21 cellular contexts compared by ENCODE assay signal in genomic region chr14:52936437-52936836, GRCh38. TPM values are rescaled to one million over a fixed set of nuclear protein-coding genes. Genes with fewer than 3 reads are reported as not detected.
DNase-seq lines count a peak whose midpoint lies in the region; ATAC-seq and TF ChIP-seq lines count a peak whose summit lies in the region.
"Had no signal": no experiment of that assay in that cellular context is flagged by ENCODE, and none has a peak within 500 bp of the region (broad histone marks: within the 10 kb centered on the region; RNA-seq: fewer than 3 reads in every experiment).

No MANE protein-coding gene starts in this region.

- H3K4me3 Mint-ChIP-seq in GM23338 = no peak overlapping the region
- H3K4me3 Mint-ChIP-seq: H9 had no signal

- intact Hi-C loops in stomach (cut with DNase I; ENCODE audit: low total_unique reads) = no loop called here
- intact Hi-C loops in adrenal gland (cut with DNase I) = no loop called here

- H3K36me3 Mint-ChIP-seq in GM23338 (ENCODE audit: low read depth) = no peaks in the 10 kb centered on the region

- no peaks in the 10 kb centered on the region for H3K27me3 Mint-ChIP-seq in GM23338 (ENCODE audit: insufficient read depth, low read depth, poor library complexity)

- no peak for TF ChIP-seq POLR2A in stomach (IDR thresholded peaks at IDR 0.05)
- TF ChIP-seq POLR2A in adrenal gland (IDR thresholded peaks at IDR 0.05) = no peak

- H3K4me3 ChIP-seq in GM23338 (no peak overlapping the region), skeletal muscle satellite cell (ENCODE audit: low read length) (no peak overlapping the region), stomach (no peak overlapping the region), adrenal gland (no peak overlapping the region)
- H3K4me3 ChIP-seq: A549, K562, PC-9, SJSA1 had no signal

- TF ChIP-seq EP300 in stomach (IDR thresholded peaks at IDR 0.05) = no peak

- no peaks in the 10 kb centered on the region for H3K36me3 ChIP-seq in GM23338 (ENCODE audit: insufficient read depth)
- peaks cover 16% of the 10 kb centered on the region for H3K36me3 ChIP-seq in skeletal muscle satellite cell (ENCODE audit: insufficient read depth, low read length)
- H3K36me3 ChIP-seq in stomach = no peaks in the 10 kb centered on the region
- no peaks in the 10 kb centered on the region for H3K36me3 ChIP-seq in adrenal gland (replicated peaks in 1 of 2)

- H3K27ac Mint-ChIP-seq in GM23338 = 0 out of 2 replicates have a peak overlapping the region, but pooled peaks have one; percentile 1
- H3K27ac Mint-ChIP-seq: H9 had no signal

- no peak for TF ChIP-seq CTCF in GM23338 (conservative IDR thresholded peaks at IDR 0.05; ENCODE audit: low read depth in 2 of 2)
- no peak for TF ChIP-seq CTCF in stomach (IDR thresholded peaks at IDR 0.05)
- TF ChIP-seq CTCF in adrenal gland (IDR thresholded peaks at IDR 0.05) = no peak

- H2AFZ ChIP-seq in GM23338 = no peak overlapping the region
- H2AFZ ChIP-seq: PC-9 had no signal

- H3K9me3 ChIP-seq in skeletal muscle satellite cell (replicated peaks; ENCODE audit: low read length) (no peaks in the 10 kb centered on the region), stomach (no peaks in the 10 kb centered on the region), adrenal gland (replicated peaks in 1 of 3) (no peaks in the 10 kb centered on the region)
- H3K9me3 ChIP-seq: A549, SJSA1 had no signal

- no peak overlapping the region for H3K9ac ChIP-seq in skeletal muscle satellite cell (ENCODE audit: low read depth, low read length)

- peaks cover 100% of the 10 kb centered on the region for H3K79me2 ChIP-seq in GM23338 (replicated peaks; ENCODE audit: insufficient read depth)

- peaks cover 39% of the 10 kb centered on the region for H3K4me1 Mint-ChIP-seq in GM23338

- DNase-seq in GM23338 (ENCODE audit: low spot score) (no peak), NCI-H82 treated with DMSO at 0.1 percent for 48 hours (lab: John Stamatoyannopoulos, UW; ENCODE audit: unreplicated experiment) (peak; percentile 63), left lobe of liver (ENCODE audit: low spot score) (no peak), stomach (no peak), NCI-H1105 treated with DMSO at 0.1 percent for 48 hours (lab: John Stamatoyannopoulos, UW) (no peak), T1000 (lab: John Stamatoyannopoulos, UW) (no peak), adrenal gland (no peak)
- DNase-seq: C1 segment of cervical spinal cord, EL, H9, MV-4-11, NCI-H1436, NCI-H2029 treated with DMSO at 0.1 percent for 48 hours, NCI-H510A, NCI-H774, PC-9 had no signal

- H3K27ac ChIP-seq in GM23338 (ENCODE audit: low read depth) = no peak overlapping the region
- H3K27ac ChIP-seq in stomach = peak overlapping the region in 1 of 5 donors; percentile 9
- no peak overlapping the region for H3K27ac ChIP-seq in adrenal gland
- H3K27ac ChIP-seq: A549, HL-60, PC-9, SJSA1 had no signal

- WGBS in stomach, 5 donors = 81 to 96% (median 88%) methylated on average over 1 of the region's 1 CpG
- 90 to 96% (median 93%) methylated on average over 1 of the region's 1 CpG for WGBS in adrenal gland, 4 donors

- no peaks in the 10 kb centered on the region for H3K9me2 ChIP-seq in GM23338 (ENCODE audit: insufficient read depth)

- no peaks in the 10 kb centered on the region for H3F3A ChIP-seq in GM23338 (replicated peaks; ENCODE audit: low read depth)

- H3K9me3 Mint-ChIP-seq in GM23338 = no peaks in the 10 kb centered on the region
- H3K9me3 Mint-ChIP-seq: H9 had no signal

- H4K20me1 ChIP-seq in GM23338 (replicated peaks; ENCODE audit: insufficient read depth) = peaks cover 8% of the 10 kb centered on the region

- peak; percentile 70 for ATAC-seq in GM23338
- peak; percentile 5 for ATAC-seq in left lobe of liver
- ATAC-seq: K562 had no signal

- H3K27me3 ChIP-seq in GM23338 (ENCODE audit: insufficient read depth) (no peaks in the 10 kb centered on the region), skeletal muscle satellite cell (ENCODE audit: control insufficient read depth, insufficient read depth, low read length) (no peaks in the 10 kb centered on the region), stomach (no peaks in the 10 kb centered on the region), adrenal gland (no peaks in the 10 kb centered on the region)
- H3K27me3 ChIP-seq: SJSA1 had no signal

- peaks cover 33% of the 10 kb centered on the region for H3K4me1 ChIP-seq in GM23338 (ENCODE audit: insufficient read depth)
- peaks cover 60% of the 10 kb centered on the region for H3K4me1 ChIP-seq in skeletal muscle satellite cell (ENCODE audit: control insufficient read depth, insufficient read depth, low read length)
- peaks cover 0 to 76% (median 34%) of the 10 kb centered on the region in 4 donors for H3K4me1 ChIP-seq in stomach
- peaks cover 0 to 9% of the 10 kb centered on the region in 2 donors for H3K4me1 ChIP-seq in adrenal gland (replicated peaks in 1 of 2)
- H3K4me1 ChIP-seq: SJSA1 had no signal

- H3K4me2 ChIP-seq in GM23338 (no peak overlapping the region), skeletal muscle satellite cell (ENCODE audit: low read length) (peak overlapping the region; percentile 2)
- H3K4me2 ChIP-seq: A549, PC-9 had no signal

TF ChIP-seq in GM23338, 12 proteins besides CTCF, POLR2A, EP300 and RAD21 (continues in another document):
- TF ChIP-seq REST (IDR thresholded peaks at IDR 0.05; ENCODE audit: unreplicated experiment) = no peak
- TF ChIP-seq JUNB (IDR thresholded peaks at IDR 0.05; ENCODE audit: unreplicated experiment) = no peak
- no peak for TF ChIP-seq STAT1 (IDR thresholded peaks at IDR 0.05; ENCODE audit: unreplicated experiment)

RNA-seq across cellular contexts. Expression of gene FERMT2, which starts 14.4 kb away (rescaled TPM):
- 102 and 108 TPM in 2 replicates for total RNA-seq in GM23338 (2014; rRNA removed; shearing (Covaris generic))
- polyA plus RNA-seq in GM23338 (2016; fragmentation: Nextera tagmentation; extraction: Ambion mirVana) = 148 and 152 TPM in 2 replicates
- total RNA-seq in left lobe of liver = 61.5 TPM
- total RNA-seq in skeletal muscle satellite cell (2012; rRNA removed) = 132 and 161 TPM in 2 replicates
- 100 to 1,000 TPM in 2 of 5 donors, 10 to 100 TPM in 3; 44.3 to 213 (median 90.9) TPM for total RNA-seq in stomach
- 10 to 100 TPM; 25.9 to 41.9 (median 28.3) TPM for polyA plus RNA-seq in stomach
- total RNA-seq in adrenal gland = 10 to 100 TPM; 31.1 to 53.8 (median 40.1) TPM
- polyA plus RNA-seq in adrenal gland = 10 to 100 TPM; 22.8 to 50.2 (median 29.5) TPM
